In the genomic region with DNA sequence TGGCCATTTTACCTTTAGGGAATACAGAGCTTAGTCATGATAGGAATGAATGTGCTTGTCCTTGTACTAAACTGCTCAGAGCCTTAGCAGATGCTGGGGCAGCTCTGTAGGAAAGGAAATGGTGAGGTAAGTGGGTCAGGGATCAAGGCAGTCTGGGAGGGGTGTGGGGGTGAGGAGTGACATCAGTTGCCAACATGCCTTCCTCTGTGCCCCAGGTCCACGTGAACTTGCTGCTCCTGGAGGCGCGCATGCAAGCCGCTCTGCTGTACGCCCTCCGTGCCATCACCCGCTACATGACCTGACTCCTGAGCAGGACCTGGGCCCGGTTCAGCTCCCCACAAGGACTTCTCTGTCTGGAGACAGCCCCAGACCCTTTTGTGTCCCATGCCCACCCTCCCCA, we compare ENCODE assay signal across 21 cellular contexts. TPM values are rescaled to one million over a fixed set of nuclear protein-coding genes. Genes with fewer than 3 reads are reported as not detected.
DNase-seq lines count a peak whose midpoint lies in the region; ATAC-seq and TF ChIP-seq lines count a peak whose summit lies in the region.
"Had no signal": no experiment of that assay in that cellular context is flagged by ENCODE, and none has a peak within 500 bp of the region (broad histone marks: within the 10 kb centered on the region; RNA-seq: fewer than 3 reads in every experiment).

No MANE protein-coding gene starts in this region.

- H3K27ac Mint-ChIP-seq in dendritic cell treated with granulocyte-macrophage colony-stimulating factor and Interleukin-4, amounts not matched to agents 40 ng/mL and 50 ng/mL, for 4 days: peak overlapping the region; percentile 87

- DNase-seq in A172 (ENCODE audit: low spot score) (peak; percentile 4), lower lobe of right lung (peak; percentile 56), SJCRH30 (no peak)
- DNase-seq in stimulated activated CD4-positive, alpha-beta T cell treated with anti-CD3 and anti-CD28 coated beads, Interleukin-1b, Interleukin-23, amount 100 ng/mL, for 48 hours: no peak
- DNase-seq: activated CD4-positive, alpha-beta T cell treated with anti-CD3 and anti-CD28 coated beads for 48 hours; activated gamma-delta T cell; caudate nucleus; CD4-positive, CD25-positive, alpha-beta regulatory T cell; DMS79; Karpas-422; NCI-H187; occipital lobe; SHP77; stimulated activated naive CD4-positive, alpha-beta T cell had no signal

- peaks cover 59% of the 10 kb centered on the region for H3K36me3 Mint-ChIP-seq in dendritic cell treated with granulocyte-macrophage colony-stimulating factor and Interleukin-4, amounts not matched to agents 40 ng/mL and 50 ng/mL, for 4 days (ENCODE audit: low read depth)

- peaks cover 24 to 71% of the 10 kb centered on the region in 2 experiments for H3K36me3 ChIP-seq in HEK293 (ENCODE audit: control insufficient read depth in 2 of 2, insufficient read depth in 1 of 2, low read length in 2 of 2)
- H3K36me3 ChIP-seq in lower lobe of right lung: peaks cover 68% of the 10 kb centered on the region
- no peaks in the 10 kb centered on the region for H3K36me3 ChIP-seq in SJCRH30

- H3K9me3 ChIP-seq in HEK293 (ENCODE audit: control insufficient read depth, insufficient read depth, low read depth, low read length): no peaks in the 10 kb centered on the region
- no peaks in the 10 kb centered on the region for H3K9me3 ChIP-seq in lower lobe of right lung
- H3K9me3 ChIP-seq in SJCRH30 (replicated peaks): no peaks in the 10 kb centered on the region
- H3K9me3 ChIP-seq: tibial artery had no signal

- H3K27me3 ChIP-seq in lower lobe of right lung (ENCODE audit: low read depth): no peaks in the 10 kb centered on the region
- H3K27me3 ChIP-seq in SJCRH30: no peaks in the 10 kb centered on the region
- H3K27me3 ChIP-seq: tibial artery had no signal

- CTCF ChIA-PET in HEK293 (lab: Yijun Ruan, JAX): interaction anchor here (0.6 kb wide), 1 partner anchor 9 kb away, joined by 3 read pairs; no protein-coding TSS in a partner anchor

- intact Hi-C loops in dendritic cell treated with granulocyte-macrophage colony-stimulating factor and Interleukin-4, amounts not matched to agents 40 ng/mL and 50 ng/mL, for 4 days (cut with micrococcal nuclease): no loop called here
- intact Hi-C loops in lower lobe of right lung (cut with DNase I): no loop called here

- H3K4me1 ChIP-seq in HEK293 (ENCODE audit: control insufficient read depth, insufficient read depth, low read length) (no peaks in the 10 kb centered on the region), lower lobe of right lung (peaks cover 28% of the 10 kb centered on the region), SJCRH30 (no peaks in the 10 kb centered on the region)
- H3K4me1 ChIP-seq: tibial artery had no signal

- TF ChIP-seq CTCF in HEK293 (tag by site-specific recombination; IDR thresholded peaks at IDR 0.05) (no peak), lower lobe of right lung (IDR thresholded peaks at IDR 0.05) (no peak)

- H3K27me3 Mint-ChIP-seq in dendritic cell treated with granulocyte-macrophage colony-stimulating factor and Interleukin-4, amounts not matched to agents 40 ng/mL and 50 ng/mL, for 4 days: no peaks in the 10 kb centered on the region
- H3K27me3 Mint-ChIP-seq: CD4-positive, CD25-positive, alpha-beta regulatory T cell had no signal

- H3K27ac ChIP-seq in HEK293 (ENCODE audit: extremely low read depth, low read depth, low read length): no peak overlapping the region
- peak overlapping the region; percentile 61 for H3K27ac ChIP-seq in lower lobe of right lung
- H3K27ac ChIP-seq in SJCRH30: no peak overlapping the region
- H3K27ac ChIP-seq: tibial artery had no signal

- POLR2A ChIA-PET in HEK293 (lab: Yijun Ruan, JAX): interaction anchor here (0.6 to 1.2 kb wide), 4 partner anchors 21 to 83 kb away, joined by 3 to 7 read pairs (median 6); a partner anchor contains a TSS

- H3K9me3 Mint-ChIP-seq in dendritic cell treated with granulocyte-macrophage colony-stimulating factor and Interleukin-4, amounts not matched to agents 40 ng/mL and 50 ng/mL, for 4 days: no peaks in the 10 kb centered on the region

- peak overlapping the region; percentile 49 for H3K4me3 Mint-ChIP-seq in dendritic cell treated with granulocyte-macrophage colony-stimulating factor and Interleukin-4, amounts not matched to agents 40 ng/mL and 50 ng/mL, for 4 days
- H3K4me3 Mint-ChIP-seq: CD4-positive, CD25-positive, alpha-beta regulatory T cell had no signal

- H3K4me3 ChIP-seq in HEK293 (ENCODE audit: low read depth, low read length): no peak overlapping the region
- no peak overlapping the region for H3K4me3 ChIP-seq in lower lobe of right lung
- no peak overlapping the region for H3K4me3 ChIP-seq in SJCRH30
- H3K4me3 ChIP-seq: lung, tibial artery had no signal

- H3K4me1 Mint-ChIP-seq in dendritic cell treated with granulocyte-macrophage colony-stimulating factor and Interleukin-4, amounts not matched to agents 40 ng/mL and 50 ng/mL, for 4 days (ENCODE audit: low read depth): peaks cover 49% of the 10 kb centered on the region

- ATAC-seq in lower lobe of right lung (peak; percentile 57 to 65), HG02885 (IDR thresholded peaks at IDR 0.05; ENCODE audit: poor library complexity, unreplicated experiment) (no peak), GM19452 (IDR thresholded peaks at IDR 0.05; ENCODE audit: unreplicated experiment) (no peak)
- ATAC-seq: esophagus mucosa had no signal

TF ChIP-seq in HEK293, 187 proteins besides CTCF, POLR2A, EP300 and RAD21:
- TF ChIP-seq, protein P1, sequence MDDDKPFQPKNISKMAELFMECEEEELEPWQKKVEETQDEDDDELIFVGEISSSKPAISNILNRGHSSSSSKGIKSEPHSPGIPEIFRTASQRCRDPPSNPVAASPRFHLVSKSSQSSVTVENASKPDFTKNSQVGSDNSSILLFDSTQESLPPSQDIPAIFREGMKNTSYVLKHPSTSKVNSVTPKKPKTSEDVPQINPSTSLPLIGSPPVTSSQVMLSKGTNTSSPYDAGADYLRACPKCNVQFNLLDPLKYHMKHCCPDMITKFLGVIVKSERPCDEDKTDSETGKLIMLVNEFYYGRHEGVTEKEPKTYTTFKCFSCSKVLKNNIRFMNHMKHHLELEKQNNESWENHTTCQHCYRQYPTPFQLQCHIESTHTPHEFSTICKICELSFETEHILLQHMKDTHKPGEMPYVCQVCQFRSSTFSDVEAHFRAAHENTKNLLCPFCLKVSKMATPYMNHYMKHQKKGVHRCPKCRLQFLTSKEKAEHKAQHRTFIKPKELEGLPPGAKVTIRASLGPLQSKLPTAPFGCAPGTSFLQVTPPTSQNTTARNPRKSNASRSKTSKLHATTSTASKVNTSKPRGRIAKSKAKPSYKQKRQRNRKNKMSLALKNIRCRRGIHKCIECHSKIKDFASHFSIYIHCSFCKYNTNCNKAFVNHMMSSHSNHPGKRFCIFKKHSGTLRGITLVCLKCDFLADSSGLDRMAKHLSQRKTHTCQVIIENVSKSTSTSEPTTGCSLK (tag by site-specific recombination; IDR thresholded peaks at IDR 0.05): no peak
- TF ChIP-seq, protein P2, sequence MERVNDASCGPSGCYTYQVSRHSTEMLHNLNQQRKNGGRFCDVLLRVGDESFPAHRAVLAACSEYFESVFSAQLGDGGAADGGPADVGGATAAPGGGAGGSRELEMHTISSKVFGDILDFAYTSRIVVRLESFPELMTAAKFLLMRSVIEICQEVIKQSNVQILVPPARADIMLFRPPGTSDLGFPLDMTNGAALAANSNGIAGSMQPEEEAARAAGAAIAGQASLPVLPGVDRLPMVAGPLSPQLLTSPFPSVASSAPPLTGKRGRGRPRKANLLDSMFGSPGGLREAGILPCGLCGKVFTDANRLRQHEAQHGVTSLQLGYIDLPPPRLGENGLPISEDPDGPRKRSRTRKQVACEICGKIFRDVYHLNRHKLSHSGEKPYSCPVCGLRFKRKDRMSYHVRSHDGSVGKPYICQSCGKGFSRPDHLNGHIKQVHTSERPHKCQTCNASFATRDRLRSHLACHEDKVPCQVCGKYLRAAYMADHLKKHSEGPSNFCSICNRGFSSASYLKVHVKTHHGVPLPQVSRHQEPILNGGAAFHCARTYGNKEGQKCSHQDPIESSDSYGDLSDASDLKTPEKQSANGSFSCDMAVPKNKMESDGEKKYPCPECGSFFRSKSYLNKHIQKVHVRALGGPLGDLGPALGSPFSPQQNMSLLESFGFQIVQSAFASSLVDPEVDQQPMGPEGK (tag by site-specific recombination; IDR thresholded peaks at IDR 0.05): 0 out of 2 replicates have a peak, but pooled peaks have one; percentile 23

RNA-seq across cellular contexts. Expression of a gene that starts 21.2 kb away (rescaled TPM):
- total RNA-seq in A172 (2014; rRNA removed; shearing (Covaris generic)): 4.2 and 5.3 TPM in 2 replicates
- 13.1 TPM for total RNA-seq in lower lobe of right lung
- 5.8 and 8.2 TPM in 2 replicates for total RNA-seq in SJCRH30 (2014; rRNA removed; shearing (Covaris generic))

RNA-seq across cellular contexts. Expression of a gene that starts 44.6 kb away (rescaled TPM):
- total RNA-seq in A172 (2014; rRNA removed; shearing (Covaris generic)): 216 and 251 TPM in 2 replicates
- 109 TPM for total RNA-seq in lower lobe of right lung
- 174 and 179 TPM in 2 replicates for total RNA-seq in SJCRH30 (2014; rRNA removed; shearing (Covaris generic))

RNA-seq across cellular contexts. Expression of a gene that starts 47.7 kb away (rescaled TPM):
- 117 and 123 TPM in 2 replicates for total RNA-seq in A172 (2014; rRNA removed; shearing (Covaris generic))
- total RNA-seq in lower lobe of right lung: 68.9 TPM
- total RNA-seq in SJCRH30 (2014; rRNA removed; shearing (Covaris generic)): 115 and 127 TPM in 2 replicates

RNA-seq across cellular contexts. Expression of a gene that starts 48.3 kb away (rescaled TPM):
- 8.9 and 12.3 TPM in 2 replicates for total RNA-seq in A172 (2014; rRNA removed; shearing (Covaris generic))
- total RNA-seq in lower lobe of right lung: 12.6 TPM
- total RNA-seq in SJCRH30 (2014; rRNA removed; shearing (Covaris generic)): 16.3 and 16.7 TPM in 2 replicates

Comparison
In these comparisons a context has a peak if more than half of its experiments do, and no peak if none do; other contexts are left out.
1. DNase-seq: peak in A172 (single experiment) and lower lobe of right lung (single experiment); none in SJCRH30 (0 of 2) and stimulated activated CD4-positive, alpha-beta T cell treated with anti-CD3 and anti-CD28 coated beads, Interleukin-1b, Interleukin-23, amount 100 ng/mL, for 48 hours (single experiment).
2. ATAC-seq: peak in lower lobe of right lung (2 of 2); none in HG02885 (single experiment) and GM19452 (single experiment).